ENCODE assay signal across 22 cellular contexts in genomic region chr9:112846528-112847488, GRCh38. TPM values are rescaled to one million over a fixed set of nuclear protein-coding genes. Genes with fewer than 3 reads are reported as not detected.
DNase-seq lines count a peak whose midpoint lies in the region; ATAC-seq, FAIRE-seq and TF ChIP-seq lines count a peak whose summit lies in the region.
"Had no signal": no experiment of that assay in that cellular context is flagged by ENCODE, and none has a peak within 500 bp of the region (broad histone marks: within the 10 kb centered on the region; RNA-seq: fewer than 3 reads in every experiment).

No MANE protein-coding gene starts in this region.

- TF ChIP-seq POLR2A in IMR-90 (IDR thresholded peaks at IDR 0.05; ENCODE audit: low read depth, low read length) (no peak), H54 (IDR thresholded peaks at IDR 0.05; ENCODE audit: low read depth, low read length) (no peak)

- H3K27me3 ChIP-seq in IMR-90 (ENCODE audit: control insufficient read depth, insufficient read depth, low read length), result no peaks in the 10 kb centered on the region
- no peaks in the 10 kb centered on the region for H3K27me3 ChIP-seq in endodermal cell (ENCODE audit: control insufficient read depth, insufficient read depth, low read length, poor library complexity, severe bottlenecking)
- H3K27me3 ChIP-seq in mesenchymal stem cell (ENCODE audit: control insufficient read depth in 1 of 2, insufficient read depth in 1 of 2, low read length in 2 of 2), result no peaks in the 10 kb centered on the region
- H3K27me3 ChIP-seq: right lobe of liver, tibial artery had no signal

- peaks cover 8% of the 10 kb centered on the region; the same call in 1 of the 2 replicates for H3K9me1 ChIP-seq in IMR-90 (ENCODE audit: insufficient read depth, low read length)

- H4K20me1 ChIP-seq in IMR-90 (ENCODE audit: insufficient read depth, low read length) (peaks cover 11% of the 10 kb centered on the region), OCI-LY7 (ENCODE audit: insufficient read depth, low read length) (no peaks in the 10 kb centered on the region)

- H3K4me3 ChIP-seq in IMR-90 (ENCODE audit: insufficient read depth, low read depth, low read length) (no peak overlapping the region), endodermal cell (ENCODE audit: low read length) (no peak overlapping the region), mesenchymal stem cell (ENCODE audit: insufficient read depth in 1 of 2, low read depth in 1 of 2, low read length in 2 of 2) (no peak overlapping the region), OCI-LY7 (ENCODE audit: low read depth, low read length, poor library complexity, severe bottlenecking) (no peak overlapping the region)
- H3K4me3 ChIP-seq: right lobe of liver, tibial artery had no signal

- H3K18ac ChIP-seq in IMR-90 (ENCODE audit: low read depth, low read length), result no peak overlapping the region
- H3K18ac ChIP-seq in mesenchymal stem cell (ENCODE audit: low read depth in 1 of 2, low read length in 2 of 2), result no peak overlapping the region

- dilution Hi-C loops in IMR-90 (cut with HindIII; ENCODE audit: low sequenced_read_pairs, unreplicated experiment), result no loop called here

- FAIRE-seq in H54 (lab: Jason Lieb, UNC), result no peak

- H2BK12ac ChIP-seq in mesenchymal stem cell (ENCODE audit: low read length in 2 of 2), result peak overlapping the region in 1 of 2 experiments; percentile 26

- DNase-seq in AG20443 (ENCODE audit: low spot score), result peak; percentile 76
- DNase-seq in IMR-90, result peak; percentile 77
- DNase-seq in endodermal cell, result peak; percentile 52
- peak; percentile 35 for DNase-seq in mesenchymal stem cell
- DNase-seq in activated CD4-positive, alpha-beta T cell treated with anti-CD3 and anti-CD28 coated beads, Interleukin-2, amount 10 ng/mL, durations not matched to agents 24 days and 14 days, result no peak
- no peak for DNase-seq in H54 (ENCODE audit: insufficient read length, low spot score)
- no peak for DNase-seq in NK-92 treated with Interleukin-12 subunit alpha and Interleukin-12 subunit beta, amount 100 ng/mL, for 24 hours (lab: John Stamatoyannopoulos, UW)
- DNase-seq in OCI-LY7 (ENCODE audit: low spot score), result no peak
- DNase-seq: ACHN; activated CD4-positive, alpha-beta memory T cell treated with anti-CD3 and anti-CD28 coated beads for 36 hours; activated T-cell treated with anti-CD3 and anti-CD28 coated beads for 4 hours; CD8-positive, alpha-beta memory T cell; foreskin melanocyte; GOT3; NCI-H526; right lobe of liver; SHP77 treated with DMSO at 0.1 percent for 48 hours; stimulated activated naive B cell treated with anti-CD40 and anti-IgM and Interleukin-4, amounts not matched to agents 10 μg/mL and 1 μg/mL and 100 μg/mL, for 72 hours; tibial artery had no signal

- H4K91ac ChIP-seq in IMR-90 (ENCODE audit: insufficient read depth, low read depth, low read length) (0 out of 2 replicates have a peak overlapping the region, but pooled peaks have one; percentile 4), mesenchymal stem cell (ENCODE audit: low read length) (no peak overlapping the region)

- no peak overlapping the region for H3K4ac ChIP-seq in IMR-90 (ENCODE audit: low read depth, low read length)
- H3K4ac ChIP-seq in mesenchymal stem cell (ENCODE audit: low read depth in 1 of 2, low read length in 2 of 2), result no peak overlapping the region

- intact Hi-C loops in IMR-90 (cut with micrococcal nuclease), result loop anchor here (10.0 kb wide), 1 partner anchor 128 kb away; no protein-coding TSS in a partner anchor
- intact Hi-C loops in activated CD4-positive, alpha-beta T cell treated with anti-CD3 and anti-CD28 coated beads, Interleukin-2, amount 10 ng/mL, durations not matched to agents 24 days and 14 days (cut with micrococcal nuclease), result no loop called here
- intact Hi-C loops in OCI-LY7 (cut with micrococcal nuclease; ENCODE audit: unreplicated experiment), result no loop called here

- no peak overlapping the region; the same call in 1 of the 2 replicates for H3K14ac ChIP-seq in IMR-90 (replicated peaks; ENCODE audit: low read depth, low read length)
- no peak overlapping the region for H3K14ac ChIP-seq in mesenchymal stem cell (ENCODE audit: low read length in 2 of 2)

- CTCF ChIA-PET in IMR-90 (lab: Yijun Ruan, JAX) (interaction anchor here (2.5 kb wide), 1 partner anchor 56 kb away, joined by 16 read pairs; no protein-coding TSS in a partner anchor), OCI-LY7 (lab: Charles Lee; ENCODE audit: unreplicated experiment) (interaction anchor here (0.8 kb wide), 1 partner anchor 33 kb away, joined by 3 read pairs; no protein-coding TSS in a partner anchor)

- no peak overlapping the region for H3K23ac ChIP-seq in IMR-90 (ENCODE audit: low read depth, low read length)
- no peak overlapping the region for H3K23ac ChIP-seq in mesenchymal stem cell (ENCODE audit: low read length in 2 of 2)

- H3K4me1 ChIP-seq in IMR-90 (ENCODE audit: control insufficient read depth, insufficient read depth, low read length), result peaks cover 6% of the 10 kb centered on the region
- H3K4me1 ChIP-seq in endodermal cell (ENCODE audit: control insufficient read depth, insufficient read depth, low read length), result peaks cover 6% of the 10 kb centered on the region
- H3K4me1 ChIP-seq in mesenchymal stem cell (ENCODE audit: control insufficient read depth, insufficient read depth, low read depth, low read length), result peaks cover 2% of the 10 kb centered on the region
- peaks cover 5% of the 10 kb centered on the region for H3K4me1 ChIP-seq in OCI-LY7 (ENCODE audit: insufficient read depth, low read length, poor library complexity, severe bottlenecking)
- H3K4me1 ChIP-seq: right lobe of liver had no signal

- H3K4me2 ChIP-seq in IMR-90 (ENCODE audit: low read depth, low read length), result peak overlapping the region; percentile 41; the same call in 1 of the 2 replicates
- no peak overlapping the region for H3K4me2 ChIP-seq in mesenchymal stem cell (ENCODE audit: low read length, poor library complexity, severe bottlenecking)
- no peak overlapping the region for H3K4me2 ChIP-seq in OCI-LY7 (ENCODE audit: low read length)

- no peaks in the 10 kb centered on the region for H3K27me3 Mint-ChIP-seq in endodermal cell (ENCODE audit: insufficient read depth)
- no peaks in the 10 kb centered on the region for H3K27me3 Mint-ChIP-seq in activated CD4-positive, alpha-beta T cell treated with anti-CD3 and anti-CD28 coated beads, Interleukin-2, amount 10 ng/mL, durations not matched to agents 24 days and 14 days
- H3K27me3 Mint-ChIP-seq: activated CD4-positive, alpha-beta memory T cell treated with anti-CD3 and anti-CD28 coated beads for 36 hours; CD8-positive, alpha-beta memory T cell; stimulated activated naive B cell treated with anti-CD40 and anti-IgM and Interleukin-4, amounts not matched to agents 10 μg/mL and 1 μg/mL and 100 μg/mL, for 72 hours had no signal

- POLR2A ChIA-PET in IMR-90 (lab: Charles Lee; ENCODE audit: unreplicated experiment), result no interaction called here
- POLR2A ChIA-PET in OCI-LY7 (lab: Charles Lee), result interaction anchor here (1.0 to 1.4 kb wide), 2 partner anchors 11 to 30 kb away, joined by 3 read pairs; no protein-coding TSS in a partner anchor

- H3K4me1 Mint-ChIP-seq in endodermal cell, result peaks cover 12% of the 10 kb centered on the region
- peaks cover 14% of the 10 kb centered on the region for H3K4me1 Mint-ChIP-seq in activated CD4-positive, alpha-beta T cell treated with anti-CD3 and anti-CD28 coated beads, Interleukin-2, amount 10 ng/mL, durations not matched to agents 24 days and 14 days

- peaks cover 9% of the 10 kb centered on the region for H3K36me3 Mint-ChIP-seq in endodermal cell (ENCODE audit: low read depth)
- peaks cover 6% of the 10 kb centered on the region for H3K36me3 Mint-ChIP-seq in activated CD4-positive, alpha-beta T cell treated with anti-CD3 and anti-CD28 coated beads, Interleukin-2, amount 10 ng/mL, durations not matched to agents 24 days and 14 days (ENCODE audit: low read depth)

- H3K9me3 Mint-ChIP-seq in endodermal cell, result no peaks in the 10 kb centered on the region
- no peaks in the 10 kb centered on the region for H3K9me3 Mint-ChIP-seq in activated CD4-positive, alpha-beta T cell treated with anti-CD3 and anti-CD28 coated beads, Interleukin-2, amount 10 ng/mL, durations not matched to agents 24 days and 14 days
- H3K9me3 Mint-ChIP-seq: activated CD4-positive, alpha-beta memory T cell treated with anti-CD3 and anti-CD28 coated beads for 36 hours; CD8-positive, alpha-beta memory T cell; stimulated activated naive B cell treated with anti-CD40 and anti-IgM and Interleukin-4, amounts not matched to agents 10 μg/mL and 1 μg/mL and 100 μg/mL, for 72 hours; T-helper 1 cell treated with Interleukin-12 subunit alpha and Interleukin-12 subunit beta and Interleukin-4 antibody, amounts not matched to agents 30 μg/mL and 1 μg/mL, for 36 hours had no signal

- H3K9me3 ChIP-seq in IMR-90 (ENCODE audit: control insufficient read depth, insufficient read depth, low read length) (no peaks in the 10 kb centered on the region), endodermal cell (ENCODE audit: control insufficient read depth, low read length) (no peaks in the 10 kb centered on the region), mesenchymal stem cell (ENCODE audit: control insufficient read depth, low read length) (no peaks in the 10 kb centered on the region), OCI-LY7 (ENCODE audit: low read length) (no peaks in the 10 kb centered on the region)
- H3K9me3 ChIP-seq: right lobe of liver, tibial artery had no signal

- H2AK5ac ChIP-seq in IMR-90 (ENCODE audit: low read depth, low read length), result no peak overlapping the region
- no peak overlapping the region for H2AK5ac ChIP-seq in mesenchymal stem cell (ENCODE audit: low read length, severe bottlenecking)

- H2AFZ ChIP-seq in IMR-90 (replicated peaks; ENCODE audit: low read length, poor library complexity) (no peak overlapping the region), mesenchymal stem cell (ENCODE audit: low read depth, low read length) (no peak overlapping the region), OCI-LY7 (ENCODE audit: low read length) (no peak overlapping the region)

- no peak overlapping the region for H3K4me3 Mint-ChIP-seq in endodermal cell
- H3K4me3 Mint-ChIP-seq in activated CD4-positive, alpha-beta T cell treated with anti-CD3 and anti-CD28 coated beads, Interleukin-2, amount 10 ng/mL, durations not matched to agents 24 days and 14 days, result no peak overlapping the region
- H3K4me3 Mint-ChIP-seq: activated CD4-positive, alpha-beta memory T cell treated with anti-CD3 and anti-CD28 coated beads for 36 hours; CD8-positive, alpha-beta memory T cell; stimulated activated naive B cell treated with anti-CD40 and anti-IgM and Interleukin-4, amounts not matched to agents 10 μg/mL and 1 μg/mL and 100 μg/mL, for 72 hours; T-helper 1 cell treated with Interleukin-12 subunit alpha and Interleukin-12 subunit beta and Interleukin-4 antibody, amounts not matched to agents 30 μg/mL and 1 μg/mL, for 36 hours had no signal

- H3K27ac Mint-ChIP-seq in endodermal cell, result no peak overlapping the region
- H3K27ac Mint-ChIP-seq in activated CD4-positive, alpha-beta T cell treated with anti-CD3 and anti-CD28 coated beads, Interleukin-2, amount 10 ng/mL, durations not matched to agents 24 days and 14 days, result no peak overlapping the region
- H3K27ac Mint-ChIP-seq: activated CD4-positive, alpha-beta memory T cell treated with anti-CD3 and anti-CD28 coated beads for 36 hours; stimulated activated naive B cell treated with anti-CD40 and anti-IgM and Interleukin-4, amounts not matched to agents 10 μg/mL and 1 μg/mL and 100 μg/mL, for 72 hours; T-helper 1 cell treated with Interleukin-12 subunit alpha and Interleukin-12 subunit beta and Interleukin-4 antibody, amounts not matched to agents 30 μg/mL and 1 μg/mL, for 36 hours had no signal

- no peak overlapping the region for H3K9ac ChIP-seq in IMR-90 (ENCODE audit: low read depth, low read length)
- no peak overlapping the region for H3K9ac ChIP-seq in endodermal cell (ENCODE audit: extremely low read depth, low read length, poor library complexity, severe bottlenecking)
- peak overlapping the region; percentile 41 for H3K9ac ChIP-seq in mesenchymal stem cell (ENCODE audit: low read length)

- H3K56ac ChIP-seq in IMR-90 (ENCODE audit: extremely low read depth, insufficient read depth, low read length), result no peak overlapping the region

- TF ChIP-seq RAD21 in IMR-90 (IDR thresholded peaks at IDR 0.05; ENCODE audit: low read length), result no peak

- peaks cover 6% of the 10 kb centered on the region; the same call in 1 of the 2 replicates for H3K36me3 ChIP-seq in IMR-90 (ENCODE audit: control insufficient read depth, insufficient read depth, low read length)
- no peaks in the 10 kb centered on the region for H3K36me3 ChIP-seq in endodermal cell (ENCODE audit: control insufficient read depth, insufficient read depth, low read length)
- H3K36me3 ChIP-seq in mesenchymal stem cell (ENCODE audit: control insufficient read depth in 1 of 2, insufficient read depth in 2 of 2, low read depth in 1 of 2, low read length in 2 of 2), result peaks cover 6 to 11% of the 10 kb centered on the region in 2 experiments
- H3K36me3 ChIP-seq in OCI-LY7 (ENCODE audit: insufficient read depth, low read length), result no peaks in the 10 kb centered on the region

- in situ Hi-C loops in IMR-90 (cut with MboI; ENCODE audit: low sequenced_read_pairs), result no loop called here

- H2BK15ac ChIP-seq in IMR-90 (ENCODE audit: low read depth, low read length) (no peak overlapping the region), mesenchymal stem cell (ENCODE audit: low read depth, poor library complexity, severe bottlenecking) (no peak overlapping the region)

- H2BK20ac ChIP-seq in IMR-90 (ENCODE audit: low read depth, low read length), result no peak overlapping the region

- no peak overlapping the region for H2AK9ac ChIP-seq in IMR-90 (replicated peaks; ENCODE audit: low read depth, low read length, poor library complexity)

- H3K27ac ChIP-seq in IMR-90 (ENCODE audit: insufficient read depth, low read length) (no peak overlapping the region), endodermal cell (ENCODE audit: low read depth, low read length) (no peak overlapping the region), mesenchymal stem cell (ENCODE audit: low read length, poor library complexity, severe bottlenecking) (no peak overlapping the region), OCI-LY7 (ENCODE audit: low read depth, low read length, poor library complexity, severe bottlenecking) (no peak overlapping the region)
- H3K27ac ChIP-seq: right lobe of liver, tibial artery, VCaP had no signal

- H3K79me2 ChIP-seq in OCI-LY7 (ENCODE audit: insufficient read depth, low read depth, low read length), result no peaks in the 10 kb centered on the region

- H3K79me1 ChIP-seq in IMR-90 (ENCODE audit: low read depth in 1 of 2, low read length in 2 of 2) (no peaks in the 10 kb centered on the region), mesenchymal stem cell (replicated peaks; ENCODE audit: low read length, poor library complexity, severe bottlenecking) (peaks cover 3% of the 10 kb centered on the region)

- TF ChIP-seq CTCF in IMR-90 (conservative IDR thresholded peaks at IDR 0.05; ENCODE audit: low read depth, low read length) (no peak), endodermal cell (conservative IDR thresholded peaks at IDR 0.05) (no peak), OCI-LY7 (conservative IDR thresholded peaks at IDR 0.05; ENCODE audit: low read length) (no peak)

- ATAC-seq in IMR-90 (ENCODE audit: low read depth), result peak; percentile 65
- ATAC-seq: right lobe of liver; stimulated activated naive B cell treated with anti-CD40 and anti-IgM and Interleukin-4, amounts not matched to agents 10 μg/mL and 1 μg/mL and 100 μg/mL, for 72 hours had no signal

- 29% methylated on average over 7 of the region's 14 CpGs; no CpG with 5 or more reads in 1 of the 2 experiments for WGBS in IMR-90 (ENCODE audit: extremely low coverage in 2 of 2, insufficient read length in 1 of 2), 2 experiments
- WGBS in endodermal cell (ENCODE audit: insufficient coverage in 1 of 2, insufficient read length in 1 of 2), 2 experiments, result 82 to 93% methylated on average over 5 to 13 of the region's 14 CpGs
- 91% methylated on average over 12 of the region's 14 CpGs for WGBS in mesenchymal stem cell

- H2BK5ac ChIP-seq in IMR-90 (ENCODE audit: low read depth, low read length, poor library complexity, severe bottlenecking) (no peak overlapping the region), mesenchymal stem cell (ENCODE audit: low read depth, low read length, poor library complexity, severe bottlenecking) (no peak overlapping the region)

- H4K8ac ChIP-seq in IMR-90 (ENCODE audit: low read depth in 2 of 2, low read length in 2 of 2) (no peak overlapping the region), mesenchymal stem cell (ENCODE audit: low read length) (no peak overlapping the region)

- H4K5ac ChIP-seq in IMR-90 (ENCODE audit: low read depth, low read length), result no peak overlapping the region

- BruUV-seq in IMR-90 (replicated peaks; lab: Mats Ljungman, UMichigan), result no TSS peak
- BruUV-seq in OCI-LY7 (replicated peaks; lab: Mats Ljungman, UMichigan), result no TSS peak

- H3K9me2 ChIP-seq in OCI-LY7 (ENCODE audit: insufficient read depth, low read length), result no peaks in the 10 kb centered on the region

- H2BK120ac ChIP-seq in IMR-90 (ENCODE audit: low read depth, low read length), result no peak overlapping the region
- H2BK120ac ChIP-seq in mesenchymal stem cell (ENCODE audit: low read depth, low read length), result no peak overlapping the region

RNA-seq across cellular contexts. Expression of gene SLC46A2, which starts 43.9 kb away (rescaled TPM):
- total RNA-seq in IMR-90 (2012; rRNA removed) (not detected in 2 replicates), endodermal cell (not detected), OCI-LY7 (2022) (not detected in 2 replicates)
- polyA plus RNA-seq in IMR-90 (2012; rRNA removed), result not detected in 2 replicates
- not detected in 2 replicates for polyA plus RNA-seq in IMR-90 (2012; cell fraction: cytosol; rRNA removed)
- polyA plus RNA-seq in IMR-90 (2012; cell fraction: nucleus; rRNA removed; ENCODE audit: low replicate concordance), result not detected in 2 replicates
- polyA plus RNA-seq in endodermal cell (2013, experiment 1 of 2), result not detected
- not detected for polyA plus RNA-seq in endodermal cell (2013, experiment 2 of 2)
- not detected for polyA plus RNA-seq in mesenchymal stem cell (2013, experiment 1 of 2)
- polyA plus RNA-seq in mesenchymal stem cell (2013, experiment 2 of 2), result not detected
- not detected in 2 replicates for total RNA-seq in activated CD4-positive, alpha-beta T cell treated with anti-CD3 and anti-CD28 coated beads, Interleukin-2, amount 10 ng/mL, durations not matched to agents 24 days and 14 days
- not detected in 2 replicates for total RNA-seq in OCI-LY7 (2014; rRNA removed; shearing (Covaris generic))
- total RNA-seq: activated CD4-positive, alpha-beta memory T cell treated with anti-CD3 and anti-CD28 coated beads for 36 hours; CD8-positive, alpha-beta memory T cell; chondrocyte had no signal
- polyA plus RNA-seq: CD8-positive, alpha-beta memory T cell had no signal

Comparison
In these comparisons a context has a peak if more than half of its experiments do, and no peak if none do; other contexts are left out.
1. DNase-seq: peak in AG20443 (single experiment), IMR-90 (single experiment), endodermal cell (single experiment) and mesenchymal stem cell (single experiment); none in activated CD4-positive, alpha-beta T cell treated with anti-CD3 and anti-CD28 coated beads, Interleukin-2, amount 10 ng/mL, durations not matched to agents 24 days and 14 days (single experiment), H54 (single experiment), NK-92 treated with Interleukin-12 subunit alpha and Interleukin-12 subunit beta, amount 100 ng/mL, for 24 hours (single experiment) and OCI-LY7 (single experiment).